1 cellular context compared by ENCODE assay signal in genomic region chr4:2798399-2799301, GRCh38.
TF ChIP-seq lines count a peak whose summit lies in the region.

No MANE protein-coding gene starts in this region.

TF ChIP-seq in GM12878, 131 proteins besides CTCF, POLR2A, EP300 and RAD21 (continued from another document):
- TF ChIP-seq SKIL (IDR thresholded peaks at IDR 0.05; ENCODE audit: low read depth, poor library complexity, severe bottlenecking) (no peak), IRF4 (IDR thresholded peaks at IDR 0.05; ENCODE audit: low read depth, low read length) (no peak), SMC3 (IDR thresholded peaks at IDR 0.05; ENCODE audit: borderline replicate concordance, low read length) (no peak), SMAD5 (IDR thresholded peaks at IDR 0.05; ENCODE audit: low read depth) (no peak), PRDM15 (CRISPR knock-in tag; IDR thresholded peaks at IDR 0.05) (no peak), PKNOX1 (IDR thresholded peaks at IDR 0.05) (peak; percentile 73), ASH2L (IDR thresholded peaks at IDR 0.05; ENCODE audit: borderline replicate concordance, low read depth) (no peak), JUNB (IDR thresholded peaks at IDR 0.05) (no peak), NBN (IDR thresholded peaks at IDR 0.05) (peak; percentile 55; the same call in 1 of the 2 replicates)
